ENCODE assay signal across 1 cellular context in genomic region chr6:170289971-170290305, GRCh38.
TF ChIP-seq lines count a peak whose summit lies in the region.

No MANE protein-coding gene starts in this region.

TF ChIP-seq in GM12878, 131 proteins besides CTCF, POLR2A, EP300 and RAD21:
- no peak for TF ChIP-seq SRF (IDR thresholded peaks at IDR 0.05; ENCODE audit: low read depth in 2 of 2, low read length in 2 of 2)
- peak in 1 of 2 experiments; percentile 32; a peak in 1 of 4 replicates for TF ChIP-seq BHLHE40 (IDR thresholded peaks at IDR 0.05; ENCODE audit: borderline replicate concordance in 1 of 2, low read depth in 2 of 2, low read length in 1 of 2)
TF ChIP-seq in GM12878: peak in this region for 1.
